Comparison of ENCODE assay signal across 8 cellular contexts in the genomic region with DNA sequence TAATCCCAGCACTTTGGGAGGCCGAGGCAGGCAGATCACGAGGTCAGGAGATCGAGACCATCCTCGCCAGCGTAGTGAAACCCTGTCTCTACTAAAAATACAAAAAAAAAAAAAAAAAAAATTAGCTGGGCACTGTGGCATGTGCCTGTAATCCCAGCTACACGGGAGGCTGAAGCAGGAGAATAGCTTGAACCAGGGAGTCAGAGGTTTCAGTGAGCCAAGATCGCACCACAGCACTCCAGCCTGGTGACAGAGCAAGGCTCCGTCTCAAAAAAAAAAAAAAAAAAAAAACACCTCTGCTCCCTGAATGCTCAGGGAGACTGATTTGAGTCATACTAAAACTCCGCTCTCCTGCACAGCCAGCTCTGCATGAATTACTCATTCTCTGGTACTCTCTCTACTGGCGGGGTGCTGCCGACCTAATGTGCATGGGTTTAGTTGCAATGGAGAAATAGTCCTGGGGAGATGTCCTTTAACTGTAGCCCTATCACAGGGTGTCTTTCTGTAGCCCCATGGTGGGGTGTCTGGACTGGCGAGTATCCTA. TPM values are rescaled to one million over a fixed set of nuclear protein-coding genes. Genes with fewer than 3 reads are reported as not detected.
DNase-seq lines count a peak whose midpoint lies in the region; ATAC-seq and TF ChIP-seq lines count a peak whose summit lies in the region.
"Not testable (repeated sequence)": the region's sequence is repeated elsewhere in the genome, so short reads cannot be mapped to it uniquely, and the experiment has no call there.

No MANE protein-coding gene starts in this region.

- not testable (repeated sequence) for H3K9ac ChIP-seq in fibroblast of lung (ENCODE audit: insufficient read depth, low read length)

- not testable (repeated sequence) for H3K27me3 ChIP-seq in SJCRH30; fibroblast of lung (ENCODE audit: control insufficient read depth, insufficient read depth, low read length)

- not testable (repeated sequence) for H3K9me3 ChIP-seq in SJCRH30 (replicated peaks); fibroblast of lung (ENCODE audit: control insufficient read depth, insufficient read depth, low read depth, low read length)

- peak; percentile 91 for DNase-seq in ELR (ENCODE audit: low read depth)
- not testable (repeated sequence) for DNase-seq in HEK293T (ENCODE audit: extremely low spot score); SJCRH30
- DNase-seq in activated effector memory CD4-positive, alpha-beta T cell treated with anti-CD3 and anti-CD28 coated beads, Interleukin-2, amount 50 U/mL, for 16 hours, result peak; percentile 66
- DNase-seq in fibroblast of lung (ENCODE audit: low read depth in 2 of 2), result peak; percentile 66 to 90
- peak in 2 of 3 donors; percentile 28 to 30 for DNase-seq in stimulated activated CD4-positive, alpha-beta T cell treated with anti-CD3 and anti-CD28 coated beads, Interleukin-12 subunit alpha, Interleukin-12 subunit beta, amount 100 ng/mL, for 48 hours (ENCODE audit: low read depth in 2 of 3, low spot score in 1 of 3)

- POLR2A ChIA-PET in HEK293T (lab: Yijun Ruan, JAX), result interaction anchor here (0.9 kb wide), 1 partner anchor 9 kb away, joined by 3 read pairs; no protein-coding TSS in a partner anchor

- H3K4me2 ChIP-seq in fibroblast of lung (ENCODE audit: extremely low read depth, insufficient read depth, low read length), result not testable (repeated sequence)

- CTCF ChIA-PET in HEK293T (lab: Yijun Ruan, JAX), result interaction anchor here (1.2 to 2.8 kb wide), 2 partner anchors 16 kb away, joined by 3 to 13 read pairs; no protein-coding TSS in a partner anchor

- peaks cover 29% of the 10 kb centered on the region for H3K4me1 ChIP-seq in SJCRH30
- not testable (repeated sequence) for H3K4me1 ChIP-seq in fibroblast of lung (ENCODE audit: control insufficient read depth, extremely low read depth, insufficient read depth, low read length)

- not testable (repeated sequence) for H3K79me2 ChIP-seq in fibroblast of lung (ENCODE audit: control insufficient read depth, insufficient read depth, low read length)

- not testable (repeated sequence) for H3K4me3 ChIP-seq in SJCRH30; fibroblast of lung (replicated peaks in 1 of 4; ENCODE audit: control extremely low read depth in 1 of 4, insufficient read depth in 1 of 4, low read depth in 3 of 4, low read length in 4 of 4)

- H3K36me3 ChIP-seq in SJCRH30; fibroblast of lung (ENCODE audit: control insufficient read depth, insufficient read depth, low read length): not testable (repeated sequence)

- peak; percentile 67 for ATAC-seq in GM19328 (IDR thresholded peaks at IDR 0.05; ENCODE audit: unreplicated experiment)
- ATAC-seq in HG03432 (IDR thresholded peaks at IDR 0.05; ENCODE audit: unreplicated experiment), result peak; percentile 84

- not testable (repeated sequence) for H2AFZ ChIP-seq in fibroblast of lung (ENCODE audit: low read length)

- not testable (repeated sequence) for H4K20me1 ChIP-seq in fibroblast of lung (ENCODE audit: control insufficient read depth, extremely low read depth, insufficient read depth, low read length)

- H3K27ac ChIP-seq in SJCRH30, result peak overlapping the region; percentile 38
- not testable (repeated sequence) for H3K27ac ChIP-seq in fibroblast of lung (ENCODE audit: insufficient read depth, low read length)

- not testable (repeated sequence) for TF ChIP-seq CTCF in fibroblast of lung (conservative IDR thresholded peaks at IDR 0.05 in 1 of 2, IDR thresholded peaks at IDR 0.05 in 1 of 2; ENCODE audit: low read depth in 1 of 2, low read length in 2 of 2)

TF ChIP-seq in HEK293T, 16 proteins besides CTCF, POLR2A, EP300 and RAD21:
- TF ChIP-seq ZNF384 (IDR thresholded peaks at IDR 0.05), result 0 out of 2 replicates have a peak, but pooled peaks have one; percentile 6

RNA-seq across cellular contexts. Expression of gene MFGE8, which starts 7.8 kb away (rescaled TPM):
- total RNA-seq in SJCRH30 (2014; rRNA removed; shearing (Covaris generic)), result 60.9 and 69.1 TPM in 2 replicates
- 160 and 263 TPM in 2 replicates for total RNA-seq in fibroblast of lung
- polyA plus RNA-seq in fibroblast of lung, result 336 and 391 TPM in 2 replicates
- 233 and 306 TPM in 2 replicates for polyA plus RNA-seq in fibroblast of lung (2012)
- polyA minus RNA-seq in fibroblast of lung (ENCODE audit: low replicate concordance), result 210 and 305 TPM in 2 replicates

RNA-seq across cellular contexts. Expression of gene HAPLN3, which starts 25.6 kb away (rescaled TPM):
- 2.5 and 2.8 TPM in 2 replicates for total RNA-seq in SJCRH30 (2014; rRNA removed; shearing (Covaris generic))
- total RNA-seq in fibroblast of lung, result 2.8 and 3.1 TPM in 2 replicates
- polyA plus RNA-seq in fibroblast of lung, result 4.0 and 4.3 TPM in 2 replicates
- polyA plus RNA-seq in fibroblast of lung (2012), result 5.0 and 5.4 TPM in 2 replicates
- 2.3 and 4.3 TPM in 2 replicates for polyA minus RNA-seq in fibroblast of lung (ENCODE audit: low replicate concordance)
